25 cellular contexts compared by ENCODE assay signal in the genomic region with DNA sequence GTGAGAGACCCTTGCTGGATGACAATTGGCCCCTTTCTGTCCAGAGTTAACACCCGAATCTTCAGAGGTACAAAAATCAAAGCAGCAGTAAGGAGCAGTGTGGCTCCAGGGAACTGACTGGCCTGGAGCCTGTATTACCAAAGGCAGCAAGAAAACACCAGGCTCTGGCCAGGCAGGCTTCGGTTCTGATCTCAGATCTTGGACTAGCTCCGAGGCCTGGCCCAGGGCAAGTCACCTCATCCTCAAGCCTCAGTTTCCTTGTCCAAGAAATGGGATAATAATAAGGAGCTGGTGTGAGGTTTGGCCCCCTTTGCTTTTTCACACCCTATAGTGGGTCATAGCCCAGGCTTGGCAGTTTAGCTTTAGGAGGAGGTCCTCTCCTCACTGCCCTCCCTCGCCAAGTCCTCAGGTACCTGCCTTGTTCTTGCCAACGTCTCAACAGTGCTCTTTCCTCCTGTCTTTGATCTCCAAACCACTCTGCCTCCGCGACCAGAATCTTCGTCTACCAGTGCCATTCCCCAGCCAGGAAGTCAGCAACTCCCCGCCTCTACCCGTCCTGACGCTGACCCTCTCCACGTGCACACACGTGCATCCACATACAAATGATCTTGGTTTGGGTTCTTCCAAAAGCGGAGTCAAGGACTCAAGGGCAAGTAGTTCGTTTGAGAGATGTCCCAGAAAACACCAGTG.
DNase-seq lines count a peak whose midpoint lies in the region; ATAC-seq, FAIRE-seq and TF ChIP-seq lines count a peak whose summit lies in the region.
"Had no signal": no experiment of that assay in that cellular context is flagged by ENCODE, and none has a peak within 500 bp of the region (broad histone marks: within the 10 kb centered on the region; RNA-seq: fewer than 3 reads in every experiment).

No MANE protein-coding gene starts in this region.

- TF ChIP-seq CTCF in heart right ventricle (IDR thresholded peaks at IDR 0.05): no peak
- no peak for TF ChIP-seq CTCF in ascending aorta (IDR thresholded peaks at IDR 0.05)

- FAIRE-seq in urothelium cell line (lab: Jason Lieb, UNC): peak; percentile 59
- FAIRE-seq: RCC 7860 had no signal

- 81 to 86% methylated on average over 15 of the region's 15 CpGs for WGBS in heart right ventricle, 2 donors

- H3K27me3 ChIP-seq in heart right ventricle (peaks cover 0 to 12% (median 2%) of the 10 kb centered on the region in 7 donors), ascending aorta (no peaks in the 10 kb centered on the region)
- H3K27me3 ChIP-seq: SJSA1 had no signal

- no peak overlapping the region for H3K4me3 ChIP-seq in heart right ventricle
- no peak overlapping the region for H3K4me3 ChIP-seq in ascending aorta
- H3K4me3 ChIP-seq: HAP-1, SJSA1 had no signal

- no peaks in the 10 kb centered on the region for H3K36me3 ChIP-seq in heart right ventricle
- no peaks in the 10 kb centered on the region for H3K36me3 ChIP-seq in ascending aorta
- H3K36me3 ChIP-seq: HAP-1, SJSA1 had no signal

- no peak for TF ChIP-seq POLR2A in erythroblast (IDR thresholded peaks at IDR 0.05; ENCODE audit: low read length)

- peaks cover 0 to 6% (median 0%) of the 10 kb centered on the region in 9 donors for H3K4me1 ChIP-seq in heart right ventricle
- H3K4me1 ChIP-seq in ascending aorta: peaks cover 0 to 7% of the 10 kb centered on the region in 2 donors
- H3K4me1 ChIP-seq: HAP-1, SJSA1 had no signal

- ATAC-seq in heart right ventricle (no peak), HG02852 (IDR thresholded peaks at IDR 0.05; ENCODE audit: unreplicated experiment) (no peak)

- no peaks in the 10 kb centered on the region for H3K9me3 ChIP-seq in heart right ventricle
- no peaks in the 10 kb centered on the region for H3K9me3 ChIP-seq in ascending aorta
- H3K9me3 ChIP-seq: HAP-1, SJSA1 had no signal

- intact Hi-C loops in cardiac septum (cut with DNase I): no loop called here
- intact Hi-C loops in heart right ventricle (cut with DNase I): no loop called here
- intact Hi-C loops in ascending aorta (cut with DNase I): loop anchor here (2.0 to 5.0 kb wide), 2 partner anchors 18 to 83 kb away; a partner anchor contains a TSS
- intact Hi-C loops in posterior vena cava (cut with DNase I): loop anchor here in 1 of 2 donors (5.0 kb wide), 1 partner anchor 1217 kb away; no protein-coding TSS in a partner anchor

- no peak overlapping the region for H3K27ac ChIP-seq in heart right ventricle
- H3K27ac ChIP-seq in ascending aorta: peak overlapping the region; percentile 3 to 58
- H3K27ac ChIP-seq: HL-60, KMS-11, SJSA1 had no signal

- DNase-seq in cardiac septum (ENCODE audit: low spot score): peak; percentile 44
- DNase-seq in heart right ventricle: no peak
- DNase-seq in ascending aorta (ENCODE audit: low spot score in 2 of 2): no peak
- DNase-seq in posterior vena cava (ENCODE audit: low spot score): peak; percentile 61
- no peak for DNase-seq in urothelium cell line (ENCODE audit: low spot score)
- DNase-seq in AG08395 (ENCODE audit: low spot score): no peak
- DNase-seq in erythroblast (lab: John Stamatoyannopoulos, UW): no peak
- DNase-seq: 8988T; AML-193; C1 segment of cervical spinal cord; CD8-positive, alpha-beta memory T cell; GF-D8; MV-4-11; NCI-H1105 treated with DMSO at 0.1 percent for 48 hours; NCI-H2029 treated with DMSO at 0.1 percent for 48 hours; NCI-H2171; NCI-H345; NCI-H524 treated with DMSO at 0.1 percent for 48 hours; NCI-H82 had no signal

Comparison
In these comparisons a context has a peak if more than half of its experiments do, and no peak if none do; other contexts are left out.
1. DNase-seq: peak in cardiac septum (single experiment) and posterior vena cava (single experiment); none in heart right ventricle (0 of 2), ascending aorta (0 of 2), urothelium cell line (single experiment), AG08395 (single experiment) and erythroblast (0 of 2).
2. H3K27ac ChIP-seq: peak in ascending aorta (2 of 2); none in heart right ventricle (0 of 10).